Comparison of ENCODE assay signal across 23 cellular contexts in genomic region chr1:2072891-2073290, GRCh38. TPM values are rescaled to one million over a fixed set of nuclear protein-coding genes. Genes with fewer than 3 reads are reported as not detected.
DNase-seq lines count a peak whose midpoint lies in the region; ATAC-seq, FAIRE-seq and TF ChIP-seq lines count a peak whose summit lies in the region.
"Had no signal": no experiment of that assay in that cellular context is flagged by ENCODE, and none has a peak within 500 bp of the region (broad histone marks: within the 10 kb centered on the region; RNA-seq: fewer than 3 reads in every experiment).

No MANE protein-coding gene starts in this region.

- no peaks in the 10 kb centered on the region for H3K9me2 ChIP-seq in hepatocyte (replicated peaks; ENCODE audit: insufficient read depth)

- H3K4me3 ChIP-seq in BLaER1 treated with 17β-estradiol and CSF1 and Interleukin-3, amounts not matched to agents 10 nM and 100 nM, result peak overlapping the region in 2 of 10 experiments; percentile 73 to 78; a peak in 3 of 20 replicates
- H3K4me3 ChIP-seq in astrocyte (ENCODE audit: insufficient read depth, low read depth, low read length) (no peak overlapping the region), hepatocyte (no peak overlapping the region)
- H3K4me3 ChIP-seq: SJCRH30 had no signal

- peaks cover 24% of the 10 kb centered on the region for H3K36me3 Mint-ChIP-seq in astrocyte (ENCODE audit: low read depth, unreplicated experiment)

- H3K27ac ChIP-seq in BLaER1 treated with 17β-estradiol and CSF1 and Interleukin-3, amounts not matched to agents 10 nM and 100 nM, result no peak overlapping the region
- H3K27ac ChIP-seq in astrocyte (ENCODE audit: low read depth, low read length), result no peak overlapping the region
- H3K27ac ChIP-seq in hepatocyte, result peak overlapping the region; percentile 85
- peak overlapping the region; percentile 83 for H3K27ac ChIP-seq in substantia nigra (ENCODE audit: low read depth, low read length, poor library complexity, severe bottlenecking)
- H3K27ac ChIP-seq: SJCRH30 had no signal

- H3K9me3 Mint-ChIP-seq in astrocyte (ENCODE audit: unreplicated experiment), result peaks cover 7% of the 10 kb centered on the region
- H3K9me3 Mint-ChIP-seq: CD4-positive, alpha-beta T cell had no signal

- no peak for FAIRE-seq in astrocyte (lab: Jason Lieb, UNC)
- FAIRE-seq: G401.6, H1, HTR-8/SVneo had no signal

- peak overlapping the region; percentile 78 to 99 (median 95); a peak in 20 of 22 replicates for H3K4me2 ChIP-seq in BLaER1 treated with 17β-estradiol and CSF1 and Interleukin-3, amounts not matched to agents 10 nM and 100 nM
- H3K4me2 ChIP-seq in astrocyte (ENCODE audit: low read length), result peak overlapping the region; percentile 94
- H3K4me2 ChIP-seq in hepatocyte, result no peak overlapping the region

- peaks cover 7 to 18% (median 14%) of the 10 kb centered on the region in 11 experiments for H3K9me3 ChIP-seq in BLaER1 treated with 17β-estradiol and CSF1 and Interleukin-3, amounts not matched to agents 10 nM and 100 nM (replicated peaks in 1 of 11)
- H3K9me3 ChIP-seq in astrocyte (ENCODE audit: insufficient read depth, low read depth, low read length) (peaks cover 6% of the 10 kb centered on the region), hepatocyte (ENCODE audit: low read depth) (no peaks in the 10 kb centered on the region)

- no peaks in the 10 kb centered on the region for H3K79me2 ChIP-seq in astrocyte (ENCODE audit: insufficient read depth, low read length)
- peaks cover 22% of the 10 kb centered on the region for H3K79me2 ChIP-seq in hepatocyte

- TF ChIP-seq CTCF in astrocyte (IDR thresholded peaks at IDR 0.05; ENCODE audit: insufficient read depth, low read depth, low read length), result no peak
- TF ChIP-seq CTCF in hepatocyte (IDR thresholded peaks at IDR 0.05; ENCODE audit: poor library complexity), result no peak

- peaks cover 61 to 69% (median 64%) of the 10 kb centered on the region in 11 experiments for H3K27me3 ChIP-seq in BLaER1 treated with 17β-estradiol and CSF1 and Interleukin-3, amounts not matched to agents 10 nM and 100 nM
- H3K27me3 ChIP-seq in astrocyte (ENCODE audit: insufficient read depth, low read length) (peaks cover 3% of the 10 kb centered on the region), hepatocyte (no peaks in the 10 kb centered on the region)

- no peak overlapping the region for H3K27ac Mint-ChIP-seq in astrocyte (ENCODE audit: unreplicated experiment)
- H3K27ac Mint-ChIP-seq: CD4-positive, alpha-beta T cell had no signal

- WGBS in hepatocyte (ENCODE audit: low lambda C conversion rate, missing lambda C conversion rate), result 94% methylated on average over 14 of the region's 14 CpGs

- no peak for DNase-seq in astrocyte (ENCODE audit: low read depth)
- DNase-seq in hepatocyte (ENCODE audit: low spot score), result no peak
- no peak for DNase-seq in substantia nigra (lab: John Stamatoyannopoulos, UW)
- DNase-seq in stimulated activated CD4-positive, alpha-beta T cell treated with anti-CD3 and anti-CD28 coated beads, Interleukin-2, amount 100 ng/mL, for 48 hours, result no peak
- DNase-seq in COLO668 (lab: John Stamatoyannopoulos, UW; ENCODE audit: unreplicated experiment), result no peak
- no peak for DNase-seq in stimulated activated naive CD8-positive, alpha-beta T cell treated with anti-CD3 and anti-CD28 coated beads, Interleukin-15, Interleukin-2, amounts not matched to agents 100 U/mL and 50 U/mL, for 24 hours
- DNase-seq: CD4-positive, alpha-beta T cell; DMS53; HCEC 1CT; KG1; MG63; NCI-H1105 treated with DMSO at 0.1 percent for 48 hours; NCI-H146; NCI-H2029; NCI-H446; NK-92 treated with Interleukin-12 subunit alpha and Interleukin-12 subunit beta, amount 100 ng/mL, for 24 hours; PC-3 had no signal

- H3K36me3 ChIP-seq in BLaER1 treated with 17β-estradiol and CSF1 and Interleukin-3, amounts not matched to agents 10 nM and 100 nM, result peaks cover 0 to 5% (median 2%) of the 10 kb centered on the region in 11 experiments; a peak in 8 of 22 replicates
- H3K36me3 ChIP-seq in astrocyte (ENCODE audit: insufficient read depth, low read length) (no peaks in the 10 kb centered on the region), hepatocyte (replicated peaks; ENCODE audit: insufficient read depth, low read depth) (peaks cover 6% of the 10 kb centered on the region)
- H3K36me3 ChIP-seq: MG63, SJCRH30 had no signal

- H3K9ac ChIP-seq in BLaER1 treated with 17β-estradiol and CSF1 and Interleukin-3, amounts not matched to agents 10 nM and 100 nM, result peak overlapping the region in 2 of 11 experiments; percentile 79 to 85; a peak in 1 of 22 replicates
- no peak overlapping the region for H3K9ac ChIP-seq in astrocyte (ENCODE audit: low read length)

- H3K4me3 Mint-ChIP-seq in astrocyte (ENCODE audit: unreplicated experiment), result no peak overlapping the region
- H3K4me3 Mint-ChIP-seq: CD4-positive, alpha-beta T cell had no signal

- no peak for ATAC-seq in stimulated activated naive CD8-positive, alpha-beta T cell treated with anti-CD3 and anti-CD28 coated beads, Interleukin-15, Interleukin-2, amounts not matched to agents 100 U/mL and 50 U/mL, for 24 hours
- ATAC-seq: PC-3 had no signal

- H4K20me1 ChIP-seq in BLaER1 treated with 17β-estradiol and CSF1 and Interleukin-3, amounts not matched to agents 10 nM and 100 nM, result peaks cover 0 to 34% (median 0%) of the 10 kb centered on the region in 11 experiments; a peak in 6 of 22 replicates
- H4K20me1 ChIP-seq in astrocyte (ENCODE audit: insufficient read depth, low read length) (no peaks in the 10 kb centered on the region), hepatocyte (ENCODE audit: insufficient read depth, poor library complexity, severe bottlenecking) (no peaks in the 10 kb centered on the region)

- H3K4me1 Mint-ChIP-seq in astrocyte (ENCODE audit: low read depth, unreplicated experiment), result no peaks in the 10 kb centered on the region

- no peaks in the 10 kb centered on the region for H3K27me3 Mint-ChIP-seq in astrocyte (ENCODE audit: low read depth, unreplicated experiment)
- H3K27me3 Mint-ChIP-seq: CD4-positive, alpha-beta T cell had no signal

- peaks cover 26 to 73% (median 63%) of the 10 kb centered on the region in 10 experiments for H3K4me1 ChIP-seq in BLaER1 treated with 17β-estradiol and CSF1 and Interleukin-3, amounts not matched to agents 10 nM and 100 nM
- H3K4me1 ChIP-seq in astrocyte (ENCODE audit: insufficient read depth, low read length) (no peaks in the 10 kb centered on the region), hepatocyte (ENCODE audit: insufficient read depth) (peaks cover 6% of the 10 kb centered on the region)
- H3K4me1 ChIP-seq: SJCRH30 had no signal

- H2AFZ ChIP-seq in astrocyte (ENCODE audit: low read depth, low read length) (peak overlapping the region; percentile 89), hepatocyte (no peak overlapping the region)

RNA-seq across cellular contexts. Expression of gene PRKCZ, which starts 22.7 kb away (rescaled TPM):
- total RNA-seq in astrocyte (28.6 and 32.6 TPM in 2 replicates), hepatocyte (41.0 and 45.6 TPM in 2 replicates)
- 52.3 and 52.5 TPM in 2 replicates for polyA plus RNA-seq in hepatocyte

RNA-seq across cellular contexts. Expression of gene GABRD, which starts 53.7 kb away (rescaled TPM):
- total RNA-seq in astrocyte, result not detected in 2 replicates
- not detected in 2 replicates for total RNA-seq in hepatocyte
- polyA plus RNA-seq in hepatocyte, result not detected in 2 replicates
- total RNA-seq: PC-3, SJCRH30 had no signal
- polyA plus RNA-seq: BJ had no signal

Comparison
In these comparisons a context has a peak if more than half of its experiments do, and no peak if none do; other contexts are left out.
1. H3K27ac ChIP-seq: peak in hepatocyte (single experiment) and substantia nigra (single experiment); none in BLaER1 treated with 17β-estradiol and CSF1 and Interleukin-3, amounts not matched to agents 10 nM and 100 nM (0 of 11) and astrocyte (single experiment).